ENCODE assay signal across 21 cellular contexts in the genomic region with DNA sequence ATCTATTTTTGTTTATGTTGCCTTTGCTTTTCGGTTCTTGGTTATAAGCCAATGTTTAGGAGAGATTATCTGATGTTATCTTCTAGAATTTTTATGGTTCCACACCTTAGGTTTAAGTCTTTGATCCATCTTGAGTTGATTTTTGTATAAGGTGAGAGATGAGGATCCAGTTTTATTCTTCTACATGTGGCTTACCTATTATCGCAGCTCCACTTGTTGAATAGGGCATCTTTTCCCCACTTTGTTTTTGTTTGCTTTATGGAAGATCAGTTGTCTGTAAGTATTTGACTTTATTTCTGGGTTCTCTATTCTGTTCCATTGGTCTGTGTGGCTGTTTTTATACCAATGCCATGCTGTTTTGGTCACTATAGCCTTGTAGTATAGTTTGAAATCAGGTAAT.
DNase-seq lines count a peak whose midpoint lies in the region; ATAC-seq, FAIRE-seq and TF ChIP-seq lines count a peak whose summit lies in the region.
"Had no signal": no experiment of that assay in that cellular context is flagged by ENCODE, and none has a peak within 500 bp of the region (broad histone marks: within the 10 kb centered on the region; RNA-seq: fewer than 3 reads in every experiment).

No MANE protein-coding gene starts in this region.

- ATAC-seq in WTC11 = no peak
- ATAC-seq: CD8-positive, alpha-beta T cell had no signal

- H3K4me3 ChIP-seq in HEK293 (ENCODE audit: low read depth, low read length) (no peak overlapping the region), SK-N-SH (ENCODE audit: low read depth in 2 of 2, low read length in 1 of 2) (no peak overlapping the region)
- H3K4me3 ChIP-seq: BLaER1 treated with 17β-estradiol and CSF1 and Interleukin-3, amounts not matched to agents 10 nM and 100 nM had no signal

- no peaks in the 10 kb centered on the region for H3K27me3 ChIP-seq in SK-N-SH (ENCODE audit: insufficient read depth)
- H3K27me3 ChIP-seq: BLaER1 treated with 17β-estradiol and CSF1 and Interleukin-3, amounts not matched to agents 10 nM and 100 nM had no signal

- TF ChIP-seq CTCF in 22Rv1 (IDR thresholded peaks at IDR 0.05) = no peak
- no peak for TF ChIP-seq CTCF in HEK293 (tag by site-specific recombination; IDR thresholded peaks at IDR 0.05)
- no peak for TF ChIP-seq CTCF in WTC11 (IDR thresholded peaks at IDR 0.05)
- TF ChIP-seq CTCF in SK-N-SH (IDR thresholded peaks at IDR 0.05) = no peak

- no peak overlapping the region for H3K27ac Mint-ChIP-seq in WTC11
- H3K27ac Mint-ChIP-seq: B cell; CD4-positive, alpha-beta T cell had no signal

- TF ChIP-seq EP300 in SK-N-SH (IDR thresholded peaks at IDR 0.05; ENCODE audit: borderline replicate concordance in 1 of 2, low read depth in 1 of 2, low read length in 1 of 2) = no peak

- H3K4me2 ChIP-seq in SK-N-SH = no peak overlapping the region

- no peaks in the 10 kb centered on the region for H3K9me2 ChIP-seq in SK-N-SH

- no peak for TF ChIP-seq RAD21 in SK-N-SH (IDR thresholded peaks at IDR 0.05; ENCODE audit: low read length)

- H3K27me3 Mint-ChIP-seq in WTC11 (ENCODE audit: low read depth) = peaks cover 7% of the 10 kb centered on the region
- H3K27me3 Mint-ChIP-seq: B cell; CD4-positive, alpha-beta T cell had no signal

- 21% methylated on average over 2 of the region's 2 CpGs for WGBS in SK-N-SH (ENCODE audit: low lambda C conversion rate)

- peak overlapping the region; percentile 15; the same call in 1 of the 2 replicates for H3K27ac ChIP-seq in 22Rv1
- H3K27ac ChIP-seq in HEK293 (ENCODE audit: extremely low read depth, low read depth, low read length) = no peak overlapping the region
- no peak overlapping the region for H3K27ac ChIP-seq in SK-N-SH (ENCODE audit: low read depth in 2 of 2, low read length in 1 of 2)
- H3K27ac ChIP-seq: BLaER1 treated with 17β-estradiol and CSF1 and Interleukin-3, amounts not matched to agents 10 nM and 100 nM; C4-2B had no signal

- H3K9me3 ChIP-seq in HEK293 (ENCODE audit: control insufficient read depth, insufficient read depth, low read depth, low read length) (peaks cover 22% of the 10 kb centered on the region), SK-N-SH (no peaks in the 10 kb centered on the region)
- H3K9me3 ChIP-seq: Caco-2 had no signal

- no peak overlapping the region for H2AFZ ChIP-seq in SK-N-SH (ENCODE audit: low read depth)

- H3K9me3 Mint-ChIP-seq in WTC11 = peaks cover 28% of the 10 kb centered on the region

- no peaks in the 10 kb centered on the region for H3K79me2 ChIP-seq in SK-N-SH (ENCODE audit: insufficient read depth)

- H3K4me1 ChIP-seq in HEK293 (ENCODE audit: control insufficient read depth, insufficient read depth, low read length) (peaks cover 33% of the 10 kb centered on the region), SK-N-SH (ENCODE audit: control insufficient read depth in 1 of 2, insufficient read depth in 2 of 2, low read depth in 1 of 2, low read length in 1 of 2) (no peaks in the 10 kb centered on the region; a peak in 1 of 4 replicates)
- H3K4me1 ChIP-seq: Caco-2 had no signal

- FAIRE-seq in urothelium cell line (lab: Jason Lieb, UNC) = peak; percentile 30
- FAIRE-seq: A204.1, D721Med, G401.6, GM12891, GM19239 had no signal

- peaks cover 5% of the 10 kb centered on the region; the same call in 1 of the 2 replicates for H3K36me3 Mint-ChIP-seq in WTC11
- H3K36me3 Mint-ChIP-seq: CD8-positive, alpha-beta T cell had no signal

- H3K36me3 ChIP-seq in HEK293 (ENCODE audit: control insufficient read depth in 2 of 2, insufficient read depth in 1 of 2, low read length in 2 of 2) = no peaks in the 10 kb centered on the region; a peak in 1 of 3 replicates
- H3K36me3 ChIP-seq in SK-N-SH (replicated peaks in 1 of 2; ENCODE audit: control insufficient read depth in 1 of 2, insufficient read depth in 2 of 2, low read length in 1 of 2) = no peaks in the 10 kb centered on the region
- H3K36me3 ChIP-seq: BLaER1 treated with 17β-estradiol and CSF1 and Interleukin-3, amounts not matched to agents 10 nM and 100 nM had no signal

- CTCF ChIA-PET in HEK293 (lab: Yijun Ruan, JAX) = no interaction called here
- CTCF ChIA-PET in WTC11 (lab: Charles Lee) = no interaction called here
- CTCF ChIA-PET in SK-N-SH (lab: Yijun Ruan, JAX) = no interaction called here

- no peaks in the 10 kb centered on the region for H3F3A ChIP-seq in SK-N-SH (replicated peaks; ENCODE audit: insufficient read depth)

- H4K20me1 ChIP-seq in SK-N-SH (ENCODE audit: insufficient read depth) = no peaks in the 10 kb centered on the region
- H4K20me1 ChIP-seq: BLaER1 treated with 17β-estradiol and CSF1 and Interleukin-3, amounts not matched to agents 10 nM and 100 nM had no signal

- DNase-seq in urothelium cell line (ENCODE audit: low spot score) (no peak), WTC11 (ENCODE audit: low spot score) (no peak), SK-N-SH (no peak)
- DNase-seq: 8988T; AML-193; Caco-2; Calu3; CD4-positive, alpha-beta T cell; CD8-positive, alpha-beta T cell; DMS79 treated with DMSO at 0.1 percent for 48 hours; GF-D8 had no signal

- H3K4me1 Mint-ChIP-seq in WTC11 = peaks cover 34% of the 10 kb centered on the region
- H3K4me1 Mint-ChIP-seq: B cell had no signal

- no peak overlapping the region for H3K4me3 Mint-ChIP-seq in WTC11
- H3K4me3 Mint-ChIP-seq: B cell; CD4-positive, alpha-beta T cell; CD8-positive, alpha-beta T cell had no signal

- POLR2A ChIA-PET in HEK293 (lab: Yijun Ruan, JAX) (interaction anchor here (0.6 kb wide), 1 partner anchor 571 kb away, joined by 3 read pairs; no protein-coding TSS in a partner anchor), WTC11 (lab: Charles Lee) (no interaction called here), SK-N-SH (lab: Yijun Ruan, JAX) (no interaction called here)

- no peak overlapping the region for H3K9ac ChIP-seq in SK-N-SH
- H3K9ac ChIP-seq: BLaER1 treated with 17β-estradiol and CSF1 and Interleukin-3, amounts not matched to agents 10 nM and 100 nM had no signal

TF ChIP-seq in WTC11, 78 proteins besides CTCF, POLR2A, EP300 and RAD21:
- TF ChIP-seq ELF4 (CRISPR knock-in tag; IDR thresholded peaks at IDR 0.05; ENCODE audit: low read depth) = no peak
- no peak for TF ChIP-seq ZNF263 (CRISPR knock-in tag; IDR thresholded peaks at IDR 0.05; ENCODE audit: low read depth)
- TF ChIP-seq SOX15 (CRISPR knock-in tag; IDR thresholded peaks at IDR 0.05) = no peak
- no peak for TF ChIP-seq SMAD3 (CRISPR knock-in tag; IDR thresholded peaks at IDR 0.05; ENCODE audit: borderline replicate concordance)
- TF ChIP-seq MXD4 (CRISPR knock-in tag; IDR thresholded peaks at IDR 0.05; ENCODE audit: borderline replicate concordance) = no peak

TF ChIP-seq in SK-N-SH, 30 proteins besides CTCF, POLR2A, EP300 and RAD21 (continues in another document):
- TF ChIP-seq RCOR1 (IDR thresholded peaks at IDR 0.05; ENCODE audit: low read length) = no peak
- TF ChIP-seq, protein P1, sequence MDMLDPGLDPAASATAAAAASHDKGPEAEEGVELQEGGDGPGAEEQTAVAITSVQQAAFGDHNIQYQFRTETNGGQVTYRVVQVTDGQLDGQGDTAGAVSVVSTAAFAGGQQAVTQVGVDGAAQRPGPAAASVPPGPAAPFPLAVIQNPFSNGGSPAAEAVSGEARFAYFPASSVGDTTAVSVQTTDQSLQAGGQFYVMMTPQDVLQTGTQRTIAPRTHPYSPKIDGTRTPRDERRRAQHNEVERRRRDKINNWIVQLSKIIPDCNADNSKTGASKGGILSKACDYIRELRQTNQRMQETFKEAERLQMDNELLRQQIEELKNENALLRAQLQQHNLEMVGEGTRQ (IDR thresholded peaks at IDR 0.05; ENCODE audit: borderline replicate concordance, low read depth, low read length) = no peak
- TF ChIP-seq JUND (IDR thresholded peaks at IDR 0.05) = no peak
- TF ChIP-seq NFIC (IDR thresholded peaks at IDR 0.05; ENCODE audit: borderline replicate concordance) = no peak
- TF ChIP-seq ELF1 (IDR thresholded peaks at IDR 0.05) = no peak
- TF ChIP-seq, protein P2, sequence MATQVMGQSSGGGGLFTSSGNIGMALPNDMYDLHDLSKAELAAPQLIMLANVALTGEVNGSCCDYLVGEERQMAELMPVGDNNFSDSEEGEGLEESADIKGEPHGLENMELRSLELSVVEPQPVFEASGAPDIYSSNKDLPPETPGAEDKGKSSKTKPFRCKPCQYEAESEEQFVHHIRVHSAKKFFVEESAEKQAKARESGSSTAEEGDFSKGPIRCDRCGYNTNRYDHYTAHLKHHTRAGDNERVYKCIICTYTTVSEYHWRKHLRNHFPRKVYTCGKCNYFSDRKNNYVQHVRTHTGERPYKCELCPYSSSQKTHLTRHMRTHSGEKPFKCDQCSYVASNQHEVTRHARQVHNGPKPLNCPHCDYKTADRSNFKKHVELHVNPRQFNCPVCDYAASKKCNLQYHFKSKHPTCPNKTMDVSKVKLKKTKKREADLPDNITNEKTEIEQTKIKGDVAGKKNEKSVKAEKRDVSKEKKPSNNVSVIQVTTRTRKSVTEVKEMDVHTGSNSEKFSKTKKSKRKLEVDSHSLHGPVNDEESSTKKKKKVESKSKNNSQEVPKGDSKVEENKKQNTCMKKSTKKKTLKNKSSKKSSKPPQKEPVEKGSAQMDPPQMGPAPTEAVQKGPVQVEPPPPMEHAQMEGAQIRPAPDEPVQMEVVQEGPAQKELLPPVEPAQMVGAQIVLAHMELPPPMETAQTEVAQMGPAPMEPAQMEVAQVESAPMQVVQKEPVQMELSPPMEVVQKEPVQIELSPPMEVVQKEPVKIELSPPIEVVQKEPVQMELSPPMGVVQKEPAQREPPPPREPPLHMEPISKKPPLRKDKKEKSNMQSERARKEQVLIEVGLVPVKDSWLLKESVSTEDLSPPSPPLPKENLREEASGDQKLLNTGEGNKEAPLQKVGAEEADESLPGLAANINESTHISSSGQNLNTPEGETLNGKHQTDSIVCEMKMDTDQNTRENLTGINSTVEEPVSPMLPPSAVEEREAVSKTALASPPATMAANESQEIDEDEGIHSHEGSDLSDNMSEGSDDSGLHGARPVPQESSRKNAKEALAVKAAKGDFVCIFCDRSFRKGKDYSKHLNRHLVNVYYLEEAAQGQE (IDR thresholded peaks at IDR 0.05; ENCODE audit: low read depth, low read length) = no peak
- no peak for TF ChIP-seq RXRA (IDR thresholded peaks at IDR 0.05; ENCODE audit: borderline replicate concordance, low read depth)
- TF ChIP-seq EZH2phosphoT487 (IDR thresholded peaks at IDR 0.05; ENCODE audit: borderline replicate concordance, low read depth) = no peak
- TF ChIP-seq, protein P3, sequence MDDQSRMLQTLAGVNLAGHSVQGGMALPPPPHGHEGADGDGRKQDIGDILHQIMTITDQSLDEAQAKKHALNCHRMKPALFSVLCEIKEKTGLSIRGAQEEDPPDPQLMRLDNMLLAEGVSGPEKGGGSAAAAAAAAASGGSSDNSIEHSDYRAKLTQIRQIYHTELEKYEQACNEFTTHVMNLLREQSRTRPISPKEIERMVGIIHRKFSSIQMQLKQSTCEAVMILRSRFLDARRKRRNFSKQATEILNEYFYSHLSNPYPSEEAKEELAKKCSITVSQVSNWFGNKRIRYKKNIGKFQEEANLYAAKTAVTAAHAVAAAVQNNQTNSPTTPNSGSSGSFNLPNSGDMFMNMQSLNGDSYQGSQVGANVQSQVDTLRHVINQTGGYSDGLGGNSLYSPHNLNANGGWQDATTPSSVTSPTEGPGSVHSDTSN (IDR thresholded peaks at IDR 0.05) = no peak
- TF ChIP-seq RFX5 (IDR thresholded peaks at IDR 0.05; ENCODE audit: low read length) = no peak
- TF ChIP-seq POLR2AphosphoS5 (IDR thresholded peaks at IDR 0.05; ENCODE audit: low read depth, low read length) = no peak
